In the genomic region with DNA sequence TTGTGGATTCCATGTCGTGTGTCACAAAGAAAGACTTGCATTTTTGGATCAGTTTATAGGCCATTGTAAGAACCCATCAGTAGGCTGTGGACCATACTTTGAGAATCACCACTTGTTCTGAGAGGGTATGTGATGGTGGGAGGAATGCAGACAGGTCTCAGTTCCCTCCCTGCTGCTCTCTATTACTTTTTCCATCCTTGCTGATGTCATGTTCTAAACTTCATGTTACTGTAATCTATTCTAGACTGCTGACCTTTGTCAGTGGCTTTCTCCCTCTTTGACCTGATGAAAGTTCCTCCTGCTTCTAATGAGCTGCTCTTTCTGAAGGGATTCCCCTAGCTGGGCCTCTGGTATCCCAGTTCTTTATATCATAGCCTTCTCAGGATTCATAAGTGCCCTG, we compare ENCODE assay signal across 17 cellular contexts. TPM values are rescaled to one million over a fixed set of nuclear protein-coding genes. Genes with fewer than 3 reads are reported as not detected.
DNase-seq lines count a peak whose midpoint lies in the region; ATAC-seq, FAIRE-seq and TF ChIP-seq lines count a peak whose summit lies in the region.
"Had no signal": no experiment of that assay in that cellular context is flagged by ENCODE, and none has a peak within 500 bp of the region (broad histone marks: within the 10 kb centered on the region; RNA-seq: fewer than 3 reads in every experiment).

No MANE protein-coding gene starts in this region.

- peak; percentile 68 for ATAC-seq in activated naive CD8-positive, alpha-beta T cell treated with anti-CD3 and anti-CD28 coated beads, Interleukin-2, amount 50 U/mL, for 24 hours
- peak; percentile 45 for ATAC-seq in GM12878
- ATAC-seq in GM21576 (IDR thresholded peaks at IDR 0.05; ENCODE audit: unreplicated experiment) = no peak
- ATAC-seq: CD8-positive, alpha-beta T cell had no signal

- no peak overlapping the region for H3K27ac ChIP-seq in GM12878 (ENCODE audit: control insufficient read depth, insufficient read depth)

- no peaks in the 10 kb centered on the region for H3K27me3 ChIP-seq in GM12878 (replicated peaks in 1 of 2; ENCODE audit: control insufficient read depth in 2 of 2, insufficient read depth in 2 of 2, low read length in 1 of 2)

- H3K4me3 Mint-ChIP-seq in activated naive CD8-positive, alpha-beta T cell treated with anti-CD3 and anti-CD28 coated beads, Interleukin-2, amount 50 U/mL, for 24 hours = no peak overlapping the region
- H3K4me3 Mint-ChIP-seq in activated naive CD8-positive, alpha-beta T cell treated with anti-CD3 and anti-CD28 coated beads for 36 hours = no peak overlapping the region
- H3K4me3 Mint-ChIP-seq: CD14-positive monocyte; CD8-positive, alpha-beta T cell; IgD-negative memory B cell had no signal

- no peaks in the 10 kb centered on the region for H3K79me2 ChIP-seq in GM12878 (ENCODE audit: control insufficient read depth, insufficient read depth, low read length)

- no peaks in the 10 kb centered on the region for H3K9me3 Mint-ChIP-seq in activated naive CD8-positive, alpha-beta T cell treated with anti-CD3 and anti-CD28 coated beads, Interleukin-2, amount 50 U/mL, for 24 hours
- no peaks in the 10 kb centered on the region for H3K9me3 Mint-ChIP-seq in activated naive CD8-positive, alpha-beta T cell treated with anti-CD3 and anti-CD28 coated beads for 36 hours
- H3K9me3 Mint-ChIP-seq: CD8-positive, alpha-beta T cell; IgD-negative memory B cell had no signal

- no peak for TF ChIP-seq POLR2A in GM12878 (IDR thresholded peaks at IDR 0.05; ENCODE audit: low read depth, low read length)
- no peak for TF ChIP-seq POLR2A in GM12892 (IDR thresholded peaks at IDR 0.05; ENCODE audit: low read depth, low read length)

- H3K27ac Mint-ChIP-seq in activated naive CD8-positive, alpha-beta T cell treated with anti-CD3 and anti-CD28 coated beads, Interleukin-2, amount 50 U/mL, for 24 hours = no peak overlapping the region
- no peak overlapping the region for H3K27ac Mint-ChIP-seq in activated naive CD8-positive, alpha-beta T cell treated with anti-CD3 and anti-CD28 coated beads for 36 hours
- H3K27ac Mint-ChIP-seq: CD14-positive monocyte; CD8-positive, alpha-beta T cell had no signal

- in situ Hi-C loops in GM13976 (cut with MboI; ENCODE audit: low sequenced_read_pairs, unreplicated experiment) = no loop called here
- in situ Hi-C loops in GM12878 (cut with MboI) = no loop called here

- SMC1A ChIA-PET in GM12878 (lab: Charles Lee; ENCODE audit: uncharacterized antibody, unreplicated experiment) = interaction anchor here (1.1 to 4.0 kb wide), 2 partner anchors 11 to 253 kb away, joined by 3 to 19 read pairs; no protein-coding TSS in a partner anchor

- TF ChIP-seq CTCF in GM13976 (IDR thresholded peaks at IDR 0.05; ENCODE audit: borderline replicate concordance, control extremely low read depth, extremely low read depth, insufficient read depth, missing control alignments) (no peak), GM12878 (IDR thresholded peaks at IDR 0.05 in 2 of 3, conservative IDR thresholded peaks at IDR 0.05 in 1 of 3; ENCODE audit: control insufficient read depth in 2 of 3, extremely low read depth in 1 of 3, insufficient read depth in 1 of 3, low read depth in 3 of 3, low read length in 3 of 3) (no peak)

- peaks cover 6% of the 10 kb centered on the region for H3K4me1 Mint-ChIP-seq in activated naive CD8-positive, alpha-beta T cell treated with anti-CD3 and anti-CD28 coated beads, Interleukin-2, amount 50 U/mL, for 24 hours
- H3K4me1 Mint-ChIP-seq in activated naive CD8-positive, alpha-beta T cell treated with anti-CD3 and anti-CD28 coated beads for 36 hours = peaks cover 6% of the 10 kb centered on the region
- H3K4me1 Mint-ChIP-seq: CD14-positive monocyte had no signal

- POLR2A ChIA-PET in GM12878 (lab: Charles Lee) = interaction anchor here (0.6 kb wide), 1 partner anchor 174 kb away, joined by 4 read pairs; no protein-coding TSS in a partner anchor

- no peak overlapping the region for H3K4me3 ChIP-seq in GM12878
- H3K4me3 ChIP-seq: HAP-1 had no signal

- CTCF ChIA-PET in GM12878 (lab: Yijun Ruan, JAX) = interaction anchor here (0.5 to 4.8 kb wide), 5 partner anchors 10 to 282 kb away, joined by 3 to 26 read pairs (median 3); no protein-coding TSS in a partner anchor

- H3K36me3 ChIP-seq in GM12878 (ENCODE audit: control insufficient read depth in 2 of 2, insufficient read depth in 2 of 2, low read length in 1 of 2) = no peaks in the 10 kb centered on the region
- H3K36me3 ChIP-seq: HAP-1 had no signal

- no TSS peak for BruUV-seq in GM12878 (replicated peaks; lab: Mats Ljungman, UMichigan)

- no peaks in the 10 kb centered on the region for H3K36me3 Mint-ChIP-seq in activated naive CD8-positive, alpha-beta T cell treated with anti-CD3 and anti-CD28 coated beads, Interleukin-2, amount 50 U/mL, for 24 hours (ENCODE audit: low read depth)
- no peaks in the 10 kb centered on the region for H3K36me3 Mint-ChIP-seq in activated naive CD8-positive, alpha-beta T cell treated with anti-CD3 and anti-CD28 coated beads for 36 hours
- H3K36me3 Mint-ChIP-seq: IgD-negative memory B cell had no signal

- no peaks in the 10 kb centered on the region for H3K4me1 ChIP-seq in GM12878 (ENCODE audit: control insufficient read depth, insufficient read depth, low read length)

- TF ChIP-seq EP300 in GM12878 (IDR thresholded peaks at IDR 0.05; ENCODE audit: borderline replicate concordance in 1 of 2, control insufficient read depth in 1 of 2, low read depth in 2 of 2, low read length in 2 of 2) = no peak

- intact Hi-C loops in GM12878 (cut with micrococcal nuclease; ENCODE audit: unreplicated experiment) = no loop called here

- H3K27me3 Mint-ChIP-seq in activated naive CD8-positive, alpha-beta T cell treated with anti-CD3 and anti-CD28 coated beads, Interleukin-2, amount 50 U/mL, for 24 hours = no peaks in the 10 kb centered on the region
- no peaks in the 10 kb centered on the region for H3K27me3 Mint-ChIP-seq in activated naive CD8-positive, alpha-beta T cell treated with anti-CD3 and anti-CD28 coated beads for 36 hours
- H3K27me3 Mint-ChIP-seq: IgD-negative memory B cell had no signal

- no peaks in the 10 kb centered on the region for H4K20me1 ChIP-seq in GM12878 (ENCODE audit: control insufficient read depth, insufficient read depth)

- WGBS in GM12878 (ENCODE audit: insufficient coverage, insufficient replicate concordance, low lambda C conversion rate, missing lambda C conversion rate) = 30% methylated on average over 1 of the region's 1 CpG

- H3K9me3 ChIP-seq in GM12878 (replicated peaks; ENCODE audit: control insufficient read depth, insufficient read depth, low read length) = no peaks in the 10 kb centered on the region
- H3K9me3 ChIP-seq: Caco-2, HAP-1 had no signal

- peak; percentile 75 for FAIRE-seq in GM12878 (lab: Jason Lieb, UNC)
- no peak for FAIRE-seq in GM12892 (lab: Jason Lieb, UNC)
- FAIRE-seq: A204.1 had no signal

- no peak overlapping the region for H3K9ac ChIP-seq in GM12878 (ENCODE audit: control insufficient read depth, insufficient read depth, low read length)

- no peak overlapping the region for H2AFZ ChIP-seq in GM12878 (ENCODE audit: control insufficient read depth, low read depth, low read length)

- no peak overlapping the region for H3K4me2 ChIP-seq in GM12878 (ENCODE audit: control insufficient read depth, insufficient read depth)

- no peak for DNase-seq in activated naive CD8-positive, alpha-beta T cell treated with anti-CD3 and anti-CD28 coated beads, Interleukin-2, amount 50 U/mL, for 24 hours
- DNase-seq in activated naive CD8-positive, alpha-beta T cell treated with anti-CD3 and anti-CD28 coated beads for 36 hours = no peak
- peak; percentile 43 for DNase-seq in GM13976 (ENCODE audit: low spot score)
- DNase-seq in GM12878 (ENCODE audit: low read depth, low spot score) = no peak
- DNase-seq in GM12892 (ENCODE audit: insufficient read length) = no peak
- no peak for DNase-seq in GM19240 (ENCODE audit: insufficient read length, low spot score)
- DNase-seq: Caco-2; CD8-positive, alpha-beta T cell; DND-41; GDM1; GOT3; KG1 had no signal

- RAD21 ChIA-PET in GM12878 (lab: Charles Lee; ENCODE audit: unreplicated experiment) = interaction anchor here (1.2 to 1.6 kb wide), 2 partner anchors 10 to 181 kb away, joined by 5 to 9 read pairs; no protein-coding TSS in a partner anchor

- TF ChIP-seq RAD21 in GM12878 (IDR thresholded peaks at IDR 0.05; ENCODE audit: insufficient read depth, low read depth, low read length) = no peak

TF ChIP-seq in GM12878, 131 proteins besides CTCF, POLR2A, EP300 and RAD21 (continues in another document):
- TF ChIP-seq, protein P1, sequence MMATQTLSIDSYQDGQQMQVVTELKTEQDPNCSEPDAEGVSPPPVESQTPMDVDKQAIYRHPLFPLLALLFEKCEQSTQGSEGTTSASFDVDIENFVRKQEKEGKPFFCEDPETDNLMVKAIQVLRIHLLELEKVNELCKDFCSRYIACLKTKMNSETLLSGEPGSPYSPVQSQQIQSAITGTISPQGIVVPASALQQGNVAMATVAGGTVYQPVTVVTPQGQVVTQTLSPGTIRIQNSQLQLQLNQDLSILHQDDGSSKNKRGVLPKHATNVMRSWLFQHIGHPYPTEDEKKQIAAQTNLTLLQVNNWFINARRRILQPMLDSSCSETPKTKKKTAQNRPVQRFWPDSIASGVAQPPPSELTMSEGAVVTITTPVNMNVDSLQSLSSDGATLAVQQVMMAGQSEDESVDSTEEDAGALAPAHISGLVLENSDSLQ (IDR thresholded peaks at IDR 0.05) = no peak
- TF ChIP-seq MXI1 (IDR thresholded peaks at IDR 0.05; ENCODE audit: low read depth, low read length) (no peak), ZNF207 (IDR thresholded peaks at IDR 0.05; ENCODE audit: borderline replicate concordance) (no peak)

RNA-seq across cellular contexts. Expression of gene ST3GAL3, which starts 46.1 kb away (rescaled TPM):
- total RNA-seq in activated naive CD8-positive, alpha-beta T cell treated with anti-CD3 and anti-CD28 coated beads for 36 hours = 10 to 100 TPM in 1 of 2 experiments, 1 to 10 TPM in 1; 9.7 to 11.1 TPM
- total RNA-seq in GM12878 (2013; cell fraction: nucleolus; rRNA removed) = 84.0 and 84.4 TPM in 2 replicates
- total RNA-seq in GM12878 (2014; rRNA removed) (12.5 and 14.1 TPM in 2 replicates), GM12878 (2014; rRNA removed; fragmentation: Illumina TruSeq; extraction: Trizol) (10.3 and 11.6 TPM in 2 replicates), GM12878 (2021) (14.7 and 19.3 TPM in 2 replicates)
- 4.3 TPM for polyA plus RNA-seq in GM12878 (2011; ENCODE audit: low read depth)
- polyA plus RNA-seq in GM12878 (2011; rRNA removed) (4.1 and 5.1 TPM in 2 replicates), GM12878 (2014; fragmentation: Illumina TruSeq; extraction: Trizol) (11.6 and 12.4 TPM in 2 replicates), GM12878 (2014; fragmentation: Nextera tagmentation; extraction: Ambion mirVana) (1 to 10 TPM; 1.2 to 2.2 TPM), GM12878 (2014; rRNA removed) (10.3 and 13.0 TPM in 2 replicates), GM12878 (2016; fragmentation: Nextera tagmentation; extraction: Ambion mirVana) (10 to 100 TPM; 12.2 to 15.8 TPM)
- polyA plus RNA-seq in GM12878 (2011; cell fraction: cytosol; rRNA removed) = 7.2 and 7.3 TPM in 2 replicates
- 19.0 and 19.8 TPM in 2 replicates for polyA plus RNA-seq in GM12878 (2011; cell fraction: nucleus; rRNA removed)
- 8.5 and 9.6 TPM in 2 replicates for polyA plus RNA-seq in GM12878 (2012)
- 10.5 and 13.4 TPM in 2 replicates for polyA minus RNA-seq in GM12878 (2011; rRNA and poly(A)+ RNA removed)
- polyA minus RNA-seq in GM12878 (2011; cell fraction: cytosol; rRNA and poly(A)+ RNA removed) = 3.7 and 4.1 TPM in 2 replicates
- polyA minus RNA-seq in GM12878 (2011; cell fraction: nucleus; rRNA and poly(A)+ RNA removed) = 11.1 and 21.0 TPM in 2 replicates
- 16.3 TPM for polyA plus RNA-seq in GM12892 (2012; ENCODE audit: missing spikeins)
